19 cellular contexts compared by ENCODE assay signal in the genomic region with DNA sequence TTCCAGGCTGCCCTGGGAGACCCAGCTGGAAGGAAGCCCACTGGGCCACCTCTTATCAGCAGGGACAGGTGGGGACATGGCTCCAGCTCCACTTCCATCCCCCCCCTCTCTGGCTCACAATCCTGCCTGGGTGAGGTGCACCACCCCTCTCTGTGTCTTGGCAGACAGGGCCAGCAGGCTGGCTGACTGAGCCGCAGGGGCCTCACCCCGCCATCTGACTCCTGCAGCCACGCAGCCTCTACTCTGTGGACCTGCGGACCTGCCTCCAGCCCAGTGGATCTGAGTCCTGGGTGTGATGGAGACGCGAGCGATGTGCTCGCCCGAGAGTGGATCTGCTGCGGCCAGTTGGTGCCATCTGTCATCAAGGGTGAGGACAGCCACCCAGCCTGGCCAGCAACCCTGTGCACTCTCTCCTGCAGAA. TPM values are rescaled to one million over a fixed set of nuclear protein-coding genes. Genes with fewer than 3 reads are reported as not detected.
"Had no signal": no experiment of that assay in that cellular context is flagged by ENCODE, and none has a peak within 500 bp of the region (broad histone marks: within the 10 kb centered on the region; RNA-seq: fewer than 3 reads in every experiment).

No MANE protein-coding gene starts in this region.

- H3K4me3 Mint-ChIP-seq: activated naive CD4-positive, alpha-beta T cell treated with anti-CD3 and anti-CD28 coated beads, Interleukin-2, amount 50 U/mL, for 24 hours; brain; memory B cell; natural killer cell treated with Interleukin-12 subunit alpha and Interleukin-12 subunit beta and Interleukin-15 and Interleukin-18, amount 100 ng/mL, for 72 hours had no signal

- H3K27me3 Mint-ChIP-seq: activated naive CD4-positive, alpha-beta T cell treated with anti-CD3 and anti-CD28 coated beads, Interleukin-2, amount 50 U/mL, for 24 hours; memory B cell; natural killer cell treated with Interleukin-12 subunit alpha and Interleukin-12 subunit beta and Interleukin-15 and Interleukin-18, amount 100 ng/mL, for 72 hours had no signal

- H3K27ac Mint-ChIP-seq: activated T-helper 2 cell treated with anti-CD3 and anti-CD28 coated beads, Interferon-gamma antibody, Interleukin-2, Interleukin-4, amounts not matched to agents 10 μg/mL and 5 μg/mL and 100 μg/mL, durations not matched to agents 14 hours and 24 hours and 36 hours; memory B cell had no signal

- FAIRE-seq: islet of Langerhans had no signal

- H3K27ac ChIP-seq: dorsolateral prefrontal cortex, transverse colon, VCaP had no signal

- DNase-seq: activated CD4-positive, alpha-beta T cell treated with anti-CD3 and anti-CD28 coated beads for 48 hours; amniotic stem cell; glutamatergic neuron; stimulated activated CD4-positive, alpha-beta T cell treated with anti-CD3 and anti-CD28 coated beads, Interleukin-4, amount 100 ng/mL, for 4 hours; T-helper 9 cell; transverse colon had no signal

- H3K4me1 Mint-ChIP-seq: brain had no signal

- H3K9me3 Mint-ChIP-seq: activated naive CD4-positive, alpha-beta T cell treated with anti-CD3 and anti-CD28 coated beads, Interleukin-2, amount 50 U/mL, for 24 hours; activated T-helper 2 cell treated with anti-CD3 and anti-CD28 coated beads, Interferon-gamma antibody, Interleukin-2, Interleukin-4, amounts not matched to agents 10 μg/mL and 5 μg/mL and 100 μg/mL, durations not matched to agents 14 hours and 24 hours and 36 hours; brain; memory B cell; natural killer cell treated with Interleukin-12 subunit alpha and Interleukin-12 subunit beta and Interleukin-15 and Interleukin-18, amount 100 ng/mL, for 72 hours had no signal

- ATAC-seq: esophagus mucosa; left lobe of liver; natural killer cell treated with Interleukin-12 subunit alpha and Interleukin-12 subunit beta and Interleukin-15 and Interleukin-18, amount 100 ng/mL, for 72 hours had no signal

- H3K4me1 ChIP-seq: transverse colon had no signal

- H3K9me3 ChIP-seq: transverse colon had no signal

- H3K4me3 ChIP-seq: dorsolateral prefrontal cortex, transverse colon had no signal

- H3K27me3 ChIP-seq: dorsolateral prefrontal cortex, transverse colon had no signal

RNA-seq across cellular contexts. Expression of a gene that starts 37.4 kb away (rescaled TPM):
- total RNA-seq: activated T-helper 2 cell treated with anti-CD3 and anti-CD28 coated beads, Interferon-gamma antibody, Interleukin-2, Interleukin-4, amounts not matched to agents 10 μg/mL and 5 μg/mL and 100 μg/mL, durations not matched to agents 14 hours and 24 hours and 36 hours; chondrocyte; dorsolateral prefrontal cortex; esophagus mucosa; left lobe of liver; natural killer cell treated with Interleukin-12 subunit alpha and Interleukin-12 subunit beta and Interleukin-15 and Interleukin-18, amount 100 ng/mL, for 72 hours; osteocyte; skeletal muscle tissue; transverse colon had no signal
